In the genomic region with DNA sequence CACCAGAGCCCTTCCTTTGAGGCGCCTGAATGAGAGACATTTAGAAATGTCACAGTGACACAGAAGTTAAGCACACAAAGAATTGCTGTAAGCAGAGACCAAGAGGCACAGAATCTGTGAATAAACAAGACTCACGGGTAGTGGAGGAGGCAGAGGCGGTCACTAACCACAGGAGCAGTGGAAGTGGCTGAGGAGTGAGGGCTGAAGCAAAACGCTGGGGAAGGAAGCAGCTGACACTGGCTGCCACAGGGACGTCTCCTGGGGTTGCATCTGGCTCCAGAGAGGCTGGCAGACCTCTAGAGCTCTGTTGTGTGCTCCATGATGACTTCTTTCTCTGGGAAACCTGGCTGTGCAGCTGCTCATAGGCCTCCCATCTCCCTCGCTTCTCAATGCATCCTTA, we compare ENCODE assay signal across 11 cellular contexts.
A peak's percentile ranks its signal among the peaks of the same experiment; 100 is the strongest.
DNase-seq lines count a peak whose midpoint lies in the region; ATAC-seq and TF ChIP-seq lines count a peak whose summit lies in the region.
"Had no signal": no experiment of that assay in that cellular context is flagged by ENCODE, and none has a peak within 500 bp of the region (broad histone marks: within the 10 kb centered on the region; RNA-seq: fewer than 3 reads in every experiment).

No MANE protein-coding gene starts in this region.

- TF ChIP-seq CTCF in MCF 10A (IDR thresholded peaks at IDR 0.05; ENCODE audit: unreplicated experiment) = no peak
- no peak for TF ChIP-seq CTCF in vagina (IDR thresholded peaks at IDR 0.05)

- H3K9me3 ChIP-seq in vagina = no peaks in the 10 kb centered on the region

- no peaks in the 10 kb centered on the region for H3K36me3 Mint-ChIP-seq in MCF 10A (ENCODE audit: insufficient read depth, unreplicated experiment)
- H3K36me3 Mint-ChIP-seq: activated naive CD4-positive, alpha-beta T cell treated with anti-CD3 and anti-CD28 coated beads, Interleukin-2, amount 50 U/mL, for 24 hours; CD8-positive, alpha-beta memory T cell had no signal

- no TSS peak for BruUV-seq in MCF 10A (replicated peaks; lab: Mats Ljungman, UMichigan)

- in situ Hi-C loops in T47D (cut with HindIII; ENCODE audit: low pct_unique_long_range_greater_than_20kb, low sequenced_read_pairs) = no loop called here
- in situ Hi-C loops in SK-MEL-5 (cut with HindIII; ENCODE audit: low pct_unique_long_range_greater_than_20kb, low sequenced_read_pairs) = no loop called here

- intact Hi-C loops in MCF 10A (cut with micrococcal nuclease) (no loop called here), vagina (cut with DNase I) (no loop called here)

- no peak overlapping the region for H3K4me3 Mint-ChIP-seq in MCF 10A (ENCODE audit: unreplicated experiment)
- H3K4me3 Mint-ChIP-seq: activated naive CD4-positive, alpha-beta T cell treated with anti-CD3 and anti-CD28 coated beads, Interleukin-2, amount 50 U/mL, for 24 hours; CD8-positive, alpha-beta memory T cell had no signal

- H3K27me3 ChIP-seq in vagina = no peaks in the 10 kb centered on the region

- POLR2A ChIA-PET in MCF 10A (lab: Yijun Ruan, JAX) = no interaction called here

- no peak for TF ChIP-seq POLR2A in vagina (IDR thresholded peaks at IDR 0.05)

- H3K4me3 ChIP-seq in vagina = no peak overlapping the region

- H3K27ac ChIP-seq in vagina = peak overlapping the region; percentile 43

- no peaks in the 10 kb centered on the region for H3K36me3 ChIP-seq in vagina

- no peaks in the 10 kb centered on the region for H3K4me1 Mint-ChIP-seq in MCF 10A (ENCODE audit: insufficient read depth, unreplicated experiment)

- DNase-seq in T47D (ENCODE audit: low read depth in 1 of 2, low spot score in 1 of 2) = peak; percentile 13 to 82
- no peak for DNase-seq in MCF 10A (ENCODE audit: unreplicated experiment)
- DNase-seq in SK-MEL-5 (ENCODE audit: low read depth, low spot score) = peak; percentile 57
- peak; percentile 51 for DNase-seq in hepatic stellate cell (ENCODE audit: low spot score)
- no peak for DNase-seq in vagina (ENCODE audit: extremely low spot score in 2 of 2)
- DNase-seq in central memory CD4-positive, alpha-beta T cell = no peak
- DNase-seq in iPS-NIHi7 (ENCODE audit: extremely low spot score) = no peak
- DNase-seq: CD8-positive, alpha-beta memory T cell; mesendoderm had no signal

- peaks cover 7% of the 10 kb centered on the region for H3K4me1 ChIP-seq in vagina

- no peak for ATAC-seq in GM19397 (IDR thresholded peaks at IDR 0.05; ENCODE audit: unreplicated experiment)

- H3K27me3 Mint-ChIP-seq in MCF 10A (ENCODE audit: insufficient read depth, unreplicated experiment) = no peaks in the 10 kb centered on the region

- CTCF ChIA-PET in MCF 10A (lab: Yijun Ruan, JAX) = interaction anchor here (0.6 to 0.8 kb wide), 5 partner anchors 15 to 835 kb away, joined by 3 to 6 read pairs (median 3); no protein-coding TSS in a partner anchor

- H3K27ac Mint-ChIP-seq in MCF 10A (ENCODE audit: low read depth, unreplicated experiment) = no peak overlapping the region
- H3K27ac Mint-ChIP-seq: activated naive CD4-positive, alpha-beta T cell treated with anti-CD3 and anti-CD28 coated beads, Interleukin-2, amount 50 U/mL, for 24 hours had no signal

- H3K9me3 Mint-ChIP-seq in MCF 10A (ENCODE audit: unreplicated experiment) = no peaks in the 10 kb centered on the region
- H3K9me3 Mint-ChIP-seq: activated naive CD4-positive, alpha-beta T cell treated with anti-CD3 and anti-CD28 coated beads, Interleukin-2, amount 50 U/mL, for 24 hours; CD8-positive, alpha-beta memory T cell had no signal

Comparison
In these comparisons a context has a peak if more than half of its experiments do, and no peak if none do; other contexts are left out.
1. DNase-seq: peak in T47D (2 of 2), SK-MEL-5 (single experiment) and hepatic stellate cell (single experiment); none in MCF 10A (single experiment), vagina (0 of 2), central memory CD4-positive, alpha-beta T cell (single experiment) and iPS-NIHi7 (single experiment).